ENCODE assay signal across 13 cellular contexts in genomic region chr2:29361255-29361654, GRCh38.
"Had no signal": no experiment of that assay in that cellular context is flagged by ENCODE, and none has a peak within 500 bp of the region (broad histone marks: within the 10 kb centered on the region; RNA-seq: fewer than 3 reads in every experiment).

No MANE protein-coding gene starts in this region.

- H3K4me3 ChIP-seq: esophagus muscularis mucosa, tibial artery had no signal

- H3K36me3 ChIP-seq: esophagus muscularis mucosa, tibial artery had no signal

- H3K4me1 Mint-ChIP-seq: immature natural killer cell; natural killer cell; stimulated activated effector memory CD8-positive, alpha-beta T cell treated with anti-CD3 and anti-CD28 coated beads, Interleukin-12 subunit alpha, Interleukin-12 subunit beta, amount 100 ng/mL, for 72 hours had no signal

- H3K27ac ChIP-seq: esophagus muscularis mucosa, tibial artery had no signal

- H3K27ac Mint-ChIP-seq: activated CD4-positive, alpha-beta memory T cell treated with anti-CD3 and anti-CD28 coated beads for 36 hours; activated naive CD4-positive, alpha-beta T cell treated with anti-CD3 and anti-CD28 coated beads, Interleukin-2, amount 50 U/mL, for 72 hours; immature natural killer cell; natural killer cell; progenitor cell of endocrine pancreas; stimulated activated effector memory CD8-positive, alpha-beta T cell treated with anti-CD3 and anti-CD28 coated beads, Interleukin-12 subunit alpha, Interleukin-12 subunit beta, amount 100 ng/mL, for 72 hours had no signal

- H3K4me1 ChIP-seq: esophagus muscularis mucosa, tibial artery had no signal

- H3K4me3 Mint-ChIP-seq: activated CD4-positive, alpha-beta memory T cell treated with anti-CD3 and anti-CD28 coated beads for 36 hours; activated T-cell treated with anti-CD3 and anti-CD28 coated beads, Interleukin-2, amount 50 U/mL, for 4 hours; immature natural killer cell; natural killer cell; stimulated activated effector memory CD8-positive, alpha-beta T cell treated with anti-CD3 and anti-CD28 coated beads, Interleukin-12 subunit alpha, Interleukin-12 subunit beta, amount 100 ng/mL, for 72 hours had no signal

- DNase-seq: activated CD4-positive, alpha-beta memory T cell treated with anti-CD3 and anti-CD28 coated beads for 36 hours; activated effector memory CD4-positive, alpha-beta T cell treated with anti-CD3 and anti-CD28 coated beads, Interleukin-2, amount 50 U/mL, for 16 hours; activated T-cell treated with anti-CD3 and anti-CD28 coated beads, Interleukin-2, amount 50 U/mL, for 4 hours; immature natural killer cell; left cardiac atrium; natural killer cell; occipital lobe; right cardiac atrium; tibial artery had no signal

- H3K36me3 Mint-ChIP-seq: activated CD4-positive, alpha-beta memory T cell treated with anti-CD3 and anti-CD28 coated beads for 36 hours; activated naive CD4-positive, alpha-beta T cell treated with anti-CD3 and anti-CD28 coated beads, Interleukin-2, amount 50 U/mL, for 72 hours; immature natural killer cell; natural killer cell; stimulated activated effector memory CD8-positive, alpha-beta T cell treated with anti-CD3 and anti-CD28 coated beads, Interleukin-12 subunit alpha, Interleukin-12 subunit beta, amount 100 ng/mL, for 72 hours had no signal

- ATAC-seq: activated T-cell treated with anti-CD3 and anti-CD28 coated beads, Interleukin-2, amount 50 U/mL, for 4 hours; left cardiac atrium; natural killer cell; right cardiac atrium; stimulated activated effector memory CD8-positive, alpha-beta T cell treated with anti-CD3 and anti-CD28 coated beads, Interleukin-12 subunit alpha, Interleukin-12 subunit beta, amount 100 ng/mL, for 72 hours had no signal

- H3K27me3 ChIP-seq: esophagus muscularis mucosa had no signal

- H3K9me3 Mint-ChIP-seq: activated CD4-positive, alpha-beta memory T cell treated with anti-CD3 and anti-CD28 coated beads for 36 hours; activated naive CD4-positive, alpha-beta T cell treated with anti-CD3 and anti-CD28 coated beads, Interleukin-2, amount 50 U/mL, for 72 hours; activated T-cell treated with anti-CD3 and anti-CD28 coated beads, Interleukin-2, amount 50 U/mL, for 4 hours; immature natural killer cell; natural killer cell; stimulated activated effector memory CD8-positive, alpha-beta T cell treated with anti-CD3 and anti-CD28 coated beads, Interleukin-12 subunit alpha, Interleukin-12 subunit beta, amount 100 ng/mL, for 72 hours had no signal

- H3K9me3 ChIP-seq: esophagus muscularis mucosa, tibial artery had no signal
